In the genomic region with DNA sequence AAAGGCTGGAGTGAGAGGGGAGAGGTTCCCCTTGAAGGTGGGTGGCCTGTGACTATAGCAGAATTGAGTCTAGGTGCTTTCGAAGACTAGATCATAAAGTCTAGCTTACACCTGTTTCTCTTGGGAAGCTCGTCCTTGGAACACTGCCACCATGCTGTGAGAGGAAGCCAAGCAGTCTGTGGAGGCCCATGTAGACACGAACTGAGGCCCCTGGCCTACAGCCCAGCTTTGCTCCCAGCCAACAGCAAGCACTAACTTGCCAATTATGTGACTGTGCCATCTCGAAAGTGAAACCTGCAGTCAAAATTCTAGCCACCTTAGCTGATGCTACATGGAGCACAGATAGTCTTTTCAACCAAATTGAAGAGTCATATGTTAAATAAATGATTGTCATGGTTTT, we compare ENCODE assay signal across 9 cellular contexts.
A peak's percentile ranks its signal among the peaks of the same experiment; 100 is the strongest.
DNase-seq lines count a peak whose midpoint lies in the region; ATAC-seq and TF ChIP-seq lines count a peak whose summit lies in the region.
"Had no signal": no experiment of that assay in that cellular context is flagged by ENCODE, and none has a peak within 500 bp of the region (broad histone marks: within the 10 kb centered on the region; RNA-seq: fewer than 3 reads in every experiment).

No MANE protein-coding gene starts in this region.

- no peak for TF ChIP-seq CTCF in dorsolateral prefrontal cortex (IDR thresholded peaks at IDR 0.05 in 54 of 56, conservative IDR thresholded peaks at IDR 0.05 in 2 of 56; ENCODE audit: low read depth in 1 of 56, partially characterized antibody in 56 of 56)

- H3K4me3 ChIP-seq in dorsolateral prefrontal cortex: no peak overlapping the region
- H3K4me3 ChIP-seq: skin epidermis had no signal

- intact Hi-C loops in dorsolateral prefrontal cortex (cut with DNase I): no loop called here

- peak in 1 of 2 donors; percentile 13 for DNase-seq in stimulated activated naive CD8-positive, alpha-beta T cell treated with anti-CD3 and anti-CD28 coated beads, Interleukin-15, amount 100 ng/mL, for 72 hours
- no peak for DNase-seq in stimulated activated naive CD8-positive, alpha-beta T cell treated with anti-CD3 and anti-CD28 coated beads, Interleukin-15, Interleukin-2, amounts not matched to agents 100 U/mL and 50 U/mL, for 24 hours
- DNase-seq in NCI-H2196 treated with DMSO at 0.1 percent for 48 hours (lab: John Stamatoyannopoulos, UW; ENCODE audit: unreplicated experiment) (peak; percentile 72), dorsolateral prefrontal cortex (peak in 8 of 10 donors; percentile 43 to 76 (median 50)), pons (ENCODE audit: low spot score) (peak; percentile 59), NCI-H187 (lab: John Stamatoyannopoulos, UW) (no peak), cortex of kidney (lab: John Stamatoyannopoulos, UW) (no peak)

- no peaks in the 10 kb centered on the region for H3K27me3 ChIP-seq in dorsolateral prefrontal cortex

- peak; percentile 64 for ATAC-seq in stimulated activated naive CD8-positive, alpha-beta T cell treated with anti-CD3 and anti-CD28 coated beads, Interleukin-15, amount 100 ng/mL, for 72 hours
- ATAC-seq in stimulated activated naive CD8-positive, alpha-beta T cell treated with anti-CD3 and anti-CD28 coated beads, Interleukin-15, Interleukin-2, amounts not matched to agents 100 U/mL and 50 U/mL, for 24 hours: no peak
- peak; percentile 80 for ATAC-seq in HG02870 (IDR thresholded peaks at IDR 0.05; ENCODE audit: unreplicated experiment)

- H3K4me3 Mint-ChIP-seq in stimulated activated naive CD8-positive, alpha-beta T cell treated with anti-CD3 and anti-CD28 coated beads, Interleukin-15, amount 100 ng/mL, for 72 hours: no peak overlapping the region

- no peaks in the 10 kb centered on the region for H3K27me3 Mint-ChIP-seq in stimulated activated naive CD8-positive, alpha-beta T cell treated with anti-CD3 and anti-CD28 coated beads, Interleukin-15, amount 100 ng/mL, for 72 hours

- no peak overlapping the region for H3K27ac Mint-ChIP-seq in stimulated activated naive CD8-positive, alpha-beta T cell treated with anti-CD3 and anti-CD28 coated beads, Interleukin-15, amount 100 ng/mL, for 72 hours

- H3K9me3 Mint-ChIP-seq in stimulated activated naive CD8-positive, alpha-beta T cell treated with anti-CD3 and anti-CD28 coated beads, Interleukin-15, amount 100 ng/mL, for 72 hours: no peaks in the 10 kb centered on the region

- no peak overlapping the region for H3K27ac ChIP-seq in dorsolateral prefrontal cortex
- H3K27ac ChIP-seq: skin epidermis had no signal

- H3K4me1 Mint-ChIP-seq in stimulated activated naive CD8-positive, alpha-beta T cell treated with anti-CD3 and anti-CD28 coated beads, Interleukin-15, amount 100 ng/mL, for 72 hours: no peaks in the 10 kb centered on the region

Comparison
In these comparisons a context has a peak if more than half of its experiments do, and no peak if none do; other contexts are left out.
1. DNase-seq: peak in NCI-H2196 treated with DMSO at 0.1 percent for 48 hours (single experiment), dorsolateral prefrontal cortex (8 of 10) and pons (single experiment); none in stimulated activated naive CD8-positive, alpha-beta T cell treated with anti-CD3 and anti-CD28 coated beads, Interleukin-15, Interleukin-2, amounts not matched to agents 100 U/mL and 50 U/mL, for 24 hours (single experiment), NCI-H187 (0 of 2) and cortex of kidney (single experiment).